11 cellular contexts compared by ENCODE assay signal in the genomic region with DNA sequence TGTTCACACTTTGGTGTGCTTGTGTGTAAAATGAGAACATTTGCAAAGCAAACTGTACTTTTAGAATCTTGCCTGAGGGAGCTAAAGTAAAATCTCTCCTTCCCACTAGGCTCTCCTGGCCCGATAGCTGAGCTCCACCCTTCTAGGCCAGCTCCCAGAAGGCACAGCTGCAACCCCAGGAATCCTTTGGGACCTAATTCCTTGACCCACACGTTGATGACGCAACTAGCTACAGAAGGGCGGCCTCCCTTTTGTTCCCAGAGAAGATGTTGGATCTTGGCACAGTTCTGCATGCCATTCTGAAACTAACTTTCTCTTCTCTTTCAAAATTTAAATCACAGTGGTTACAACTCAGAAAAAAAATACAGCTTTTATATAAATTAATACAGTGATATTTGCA.
DNase-seq lines count a peak whose midpoint lies in the region; ATAC-seq and TF ChIP-seq lines count a peak whose summit lies in the region.
"Had no signal": no experiment of that assay in that cellular context is flagged by ENCODE, and none has a peak within 500 bp of the region (broad histone marks: within the 10 kb centered on the region; RNA-seq: fewer than 3 reads in every experiment).

No MANE protein-coding gene starts in this region.

- DNase-seq in EL: peak; percentile 67
- peak; percentile 92 for DNase-seq in astrocyte of the spinal cord (ENCODE audit: low read depth, low spot score)
- DNase-seq in glomerular visceral epithelial cell (ENCODE audit: extremely low spot score): peak; percentile 17
- peak; percentile 77 for DNase-seq in renal cortical epithelial cell (ENCODE audit: low read depth)
- DNase-seq in activated CD8-positive, alpha-beta memory T cell treated with anti-CD3 and anti-CD28 coated beads, Interleukin-2, amount 50 U/mL, for 48 hours: no peak
- DNase-seq in NCI-H345 (lab: John Stamatoyannopoulos, UW): no peak
- DNase-seq in Kasumi-1 (lab: John Stamatoyannopoulos, UW): no peak
- DNase-seq: NCI-H1092, NCI-H524 treated with DMSO at 0.1 percent for 48 hours, SHP77 had no signal

- no peak for ATAC-seq in GM19324 (IDR thresholded peaks at IDR 0.05; ENCODE audit: low FRiP score, unreplicated experiment)

- no peak for TF ChIP-seq CTCF in astrocyte of the spinal cord (IDR thresholded peaks at IDR 0.05; ENCODE audit: low read depth, low read length)

- in situ Hi-C loops in astrocyte of the spinal cord (cut with HindIII; ENCODE audit: low sequenced_read_pairs): no loop called here

- no peak overlapping the region for H3K4me3 ChIP-seq in astrocyte of the spinal cord (ENCODE audit: low read depth, low read length)

Comparison
In these comparisons a context has a peak if more than half of its experiments do, and no peak if none do; other contexts are left out.
1. DNase-seq: peak in EL (single experiment), astrocyte of the spinal cord (single experiment), glomerular visceral epithelial cell (single experiment) and renal cortical epithelial cell (single experiment); none in activated CD8-positive, alpha-beta memory T cell treated with anti-CD3 and anti-CD28 coated beads, Interleukin-2, amount 50 U/mL, for 48 hours (single experiment), NCI-H345 (single experiment) and Kasumi-1 (0 of 2).